ENCODE assay signal across 1 cellular context in the genomic region with DNA sequence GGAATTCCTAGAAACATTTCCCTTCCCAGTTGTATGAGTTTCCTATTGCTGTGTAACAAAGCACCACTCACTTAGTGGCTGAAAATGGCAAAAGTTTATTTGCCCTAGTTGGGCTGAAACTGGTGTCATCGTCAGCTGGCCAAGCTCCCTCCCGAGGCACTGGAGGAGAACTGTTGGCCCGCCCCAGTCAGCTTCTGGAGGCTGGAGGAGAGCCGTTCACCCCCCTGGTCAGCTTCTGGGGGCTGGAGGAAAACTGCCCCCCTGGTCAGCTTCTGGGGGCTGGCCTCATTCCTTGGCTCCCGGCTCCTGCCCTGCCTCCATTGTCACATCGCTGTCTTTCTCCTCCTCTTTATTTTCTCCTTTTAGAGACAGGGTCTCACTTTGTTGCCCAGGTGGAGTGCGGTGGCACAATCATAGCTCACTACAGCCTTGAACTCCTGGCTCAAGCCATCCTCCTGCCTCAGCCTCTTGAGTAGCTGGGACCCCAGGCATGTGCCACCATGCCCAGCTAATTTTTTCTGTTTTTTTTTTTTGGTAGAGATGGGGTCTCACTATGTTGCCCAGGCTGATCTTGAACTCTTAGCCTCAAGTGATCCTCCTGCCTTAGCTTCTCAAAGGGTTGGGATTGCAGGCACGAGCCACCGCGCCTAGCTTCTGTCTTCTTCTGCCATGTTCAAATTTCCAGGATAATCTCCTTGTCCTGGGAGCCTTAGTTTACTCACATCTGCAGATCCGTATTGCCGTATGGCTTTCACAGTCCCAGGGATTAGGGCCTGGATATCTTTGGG.
TF ChIP-seq lines count a peak whose summit lies in the region.

No MANE protein-coding gene starts in this region.

TF ChIP-seq in K562, 482 proteins besides CTCF, POLR2A, EP300 and RAD21:
- peak; percentile 81 for TF ChIP-seq ZNF121 (CRISPR knock-in tag; conservative IDR thresholded peaks at IDR 0.05)
- TF ChIP-seq, protein P1, sequence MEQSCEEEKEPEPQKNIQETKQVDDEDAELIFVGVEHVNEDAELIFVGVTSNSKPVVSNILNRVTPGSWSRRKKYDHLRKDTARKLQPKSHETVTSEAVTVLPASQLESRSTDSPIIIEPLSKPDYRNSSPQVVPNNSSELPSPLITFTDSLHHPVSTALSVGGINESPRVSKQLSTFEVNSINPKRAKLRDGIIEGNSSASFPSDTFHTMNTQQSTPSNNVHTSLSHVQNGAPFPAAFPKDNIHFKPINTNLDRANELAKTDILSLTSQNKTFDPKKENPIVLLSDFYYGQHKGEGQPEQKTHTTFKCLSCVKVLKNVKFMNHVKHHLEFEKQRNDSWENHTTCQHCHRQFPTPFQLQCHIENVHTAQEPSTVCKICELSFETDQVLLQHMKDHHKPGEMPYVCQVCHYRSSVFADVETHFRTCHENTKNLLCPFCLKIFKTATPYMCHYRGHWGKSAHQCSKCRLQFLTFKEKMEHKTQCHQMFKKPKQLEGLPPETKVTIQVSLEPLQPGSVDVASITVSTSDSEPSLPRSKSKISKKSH (CRISPR knock-in tag; IDR thresholded peaks at IDR 0.05), result no peak
TF ChIP-seq in K562: peak in this region for 1.
